9 cellular contexts compared by ENCODE assay signal in genomic region chr13:41384749-41385503, GRCh38.
DNase-seq lines count a peak whose midpoint lies in the region; ATAC-seq, FAIRE-seq and TF ChIP-seq lines count a peak whose summit lies in the region.
"Had no signal": no experiment of that assay in that cellular context is flagged by ENCODE, and none has a peak within 500 bp of the region (broad histone marks: within the 10 kb centered on the region; RNA-seq: fewer than 3 reads in every experiment).

No MANE protein-coding gene starts in this region.

- no peak overlapping the region for H2BK5ac ChIP-seq in mesendoderm (ENCODE audit: low read length)

- H3K27ac ChIP-seq in brain microvascular endothelial cell (no peak overlapping the region), mesendoderm (ENCODE audit: low read depth, low read length) (no peak overlapping the region)

- no peaks in the 10 kb centered on the region for H3K79me1 ChIP-seq in mesendoderm (ENCODE audit: low read length)

- no peak overlapping the region for H4K5ac ChIP-seq in mesendoderm (ENCODE audit: low read length)

- no CpG with 5 or more reads among the region's 20 CpGs for WGBS in mesendoderm (ENCODE audit: extremely low coverage, insufficient coverage, low lambda C conversion rate)

- FAIRE-seq in D721Med (lab: Jason Lieb, UNC) = no peak

- H3K4ac ChIP-seq in mesendoderm (ENCODE audit: low read depth, low read length) = no peak overlapping the region

- no peak overlapping the region for H3K9ac ChIP-seq in mesendoderm (ENCODE audit: low read length)

- DNase-seq in D721Med (ENCODE audit: insufficient read length, low spot score) (no peak), KBM-7 (peak; percentile 33), brain microvascular endothelial cell (no peak), mesendoderm (peak; percentile 17), GM13976 (ENCODE audit: low spot score) (no peak), AG08396 (ENCODE audit: low spot score) (no peak), GDM1 (lab: John Stamatoyannopoulos, UW) (no peak)
- DNase-seq: activated CD4-positive, alpha-beta T cell treated with anti-CD3 and anti-CD28 coated beads for 48 hours had no signal

- no peaks in the 10 kb centered on the region for H3K4me1 ChIP-seq in mesendoderm (ENCODE audit: control insufficient read depth, low read depth, low read length)

- no peak for ATAC-seq in HG02642 (IDR thresholded peaks at IDR 0.05; ENCODE audit: poor library complexity, unreplicated experiment)

- peak; percentile 22 for TF ChIP-seq CTCF in D721Med (IDR thresholded peaks at IDR 0.05; ENCODE audit: insufficient read depth, missing control alignments)
- TF ChIP-seq CTCF in brain microvascular endothelial cell (IDR thresholded peaks at IDR 0.05; ENCODE audit: low read depth, low read length, missing control alignments) = peak; percentile 33
- TF ChIP-seq CTCF in GM13976 (IDR thresholded peaks at IDR 0.05; ENCODE audit: borderline replicate concordance, control extremely low read depth, extremely low read depth, insufficient read depth, missing control alignments) = no peak

- H4K8ac ChIP-seq in mesendoderm (ENCODE audit: low read depth, low read length) = no peak overlapping the region

- H3K27me3 ChIP-seq in brain microvascular endothelial cell (replicated peaks) = no peaks in the 10 kb centered on the region
- H3K27me3 ChIP-seq in mesendoderm (ENCODE audit: insufficient read depth, low read length, poor library complexity) = no peaks in the 10 kb centered on the region

- H3K4me3 ChIP-seq in brain microvascular endothelial cell (ENCODE audit: low read depth, low read length) (no peak overlapping the region), mesendoderm (ENCODE audit: low read length) (no peak overlapping the region)

- H3K23ac ChIP-seq in mesendoderm (ENCODE audit: low read length) = no peak overlapping the region

- H3K79me2 ChIP-seq in mesendoderm (ENCODE audit: control insufficient read depth, insufficient read depth, low read length) = no peaks in the 10 kb centered on the region

- H2AK5ac ChIP-seq in mesendoderm (ENCODE audit: low read length) = no peak overlapping the region

- no peaks in the 10 kb centered on the region for H3K36me3 ChIP-seq in brain microvascular endothelial cell (replicated peaks)
- H3K36me3 ChIP-seq in mesendoderm (ENCODE audit: control insufficient read depth, insufficient read depth, low read length) = no peaks in the 10 kb centered on the region

- in situ Hi-C loops in KBM-7 (cut with MboI; ENCODE audit: low pct_unique_long_range_greater_than_20kb, low sequenced_read_pairs) (no loop called here), brain microvascular endothelial cell (cut with HindIII; ENCODE audit: low pct_ligation_motif_present, low sequenced_read_pairs) (no loop called here), GM13976 (cut with MboI; ENCODE audit: low sequenced_read_pairs, unreplicated experiment) (no loop called here)

- no peak overlapping the region for H2BK120ac ChIP-seq in mesendoderm (ENCODE audit: low read depth, low read length)

- H3K4me2 ChIP-seq in mesendoderm (ENCODE audit: low read length) = no peak overlapping the region

- no peak overlapping the region for H3K18ac ChIP-seq in mesendoderm (ENCODE audit: low read length)

- no peak overlapping the region for H3K56ac ChIP-seq in mesendoderm (ENCODE audit: low read length)

- H2BK15ac ChIP-seq in mesendoderm (replicated peaks; ENCODE audit: low read depth) = no peak overlapping the region

Comparison
In these comparisons a context has a peak if more than half of its experiments do, and no peak if none do; other contexts are left out.
1. DNase-seq: peak in KBM-7 (single experiment) and mesendoderm (single experiment); none in D721Med (single experiment), brain microvascular endothelial cell (single experiment), GM13976 (single experiment), AG08396 (single experiment) and GDM1 (single experiment).